ENCODE assay signal across 1 cellular context in genomic region chr4:173504181-173504503, GRCh38.
A peak's percentile ranks its signal among the peaks of the same experiment; 100 is the strongest.
TF ChIP-seq lines count a peak whose summit lies in the region.

No MANE protein-coding gene starts in this region.

TF ChIP-seq in H1, 55 proteins besides CTCF, POLR2A, EP300 and RAD21:
- TF ChIP-seq FOSL1 (IDR thresholded peaks at IDR 0.05; ENCODE audit: insufficient read depth, low read depth, low read length) (no peak), MAFK (IDR thresholded peaks at IDR 0.05; ENCODE audit: low read depth, low read length) (no peak), EZH2 (IDR thresholded peaks at IDR 0.05; ENCODE audit: low read depth, low read length, severe bottlenecking) (peak; percentile 30), E2F6 (IDR thresholded peaks at IDR 0.05) (no peak), SUZ12 (IDR thresholded peaks at IDR 0.05; ENCODE audit: low read length) (peak; percentile 68), RNF2 (IDR thresholded peaks at IDR 0.05; ENCODE audit: borderline replicate concordance, low read depth, low read length, missing control alignments, poor library complexity, severe bottlenecking) (peak; percentile 61)
